Comparison of ENCODE assay signal across 8 cellular contexts in genomic region chr4:85778809-85779124, GRCh38.
DNase-seq lines count a peak whose midpoint lies in the region; ATAC-seq and TF ChIP-seq lines count a peak whose summit lies in the region.

No MANE protein-coding gene starts in this region.

- POLR2A ChIA-PET in activated CD4-positive, alpha-beta memory T cell treated with anti-CD3 and anti-CD28 coated beads, Interleukin-2, amount 10 ng/mL, durations not matched to agents 7 days and 5 days (lab: Charles Lee), result no interaction called here

- H2BK12ac ChIP-seq in neuronal stem cell (ENCODE audit: low read length), result no peak overlapping the region

- H3K4me3 Mint-ChIP-seq in brain, result peak overlapping the region in 3 of 5 experiments; percentile 66 to 94 (median 77)
- H3K4me3 Mint-ChIP-seq in activated CD4-positive, alpha-beta memory T cell treated with anti-CD3 and anti-CD28 coated beads, Interleukin-2, amount 10 ng/mL, durations not matched to agents 7 days and 5 days, result no peak overlapping the region

- no peaks in the 10 kb centered on the region for H3K79me1 ChIP-seq in neuronal stem cell (ENCODE audit: low read depth, low read length)

- no peak overlapping the region for H3K27ac ChIP-seq in neuronal stem cell (replicated peaks; ENCODE audit: low read length)

- H3K36me3 ChIP-seq in neuronal stem cell (replicated peaks in 1 of 2; ENCODE audit: control insufficient read depth in 2 of 2, insufficient read depth in 2 of 2, low read length in 2 of 2), result no peaks in the 10 kb centered on the region

- H3K36me3 Mint-ChIP-seq in brain, result no peaks in the 10 kb centered on the region
- H3K36me3 Mint-ChIP-seq in activated CD4-positive, alpha-beta memory T cell treated with anti-CD3 and anti-CD28 coated beads, Interleukin-2, amount 10 ng/mL, durations not matched to agents 7 days and 5 days (ENCODE audit: low read depth), result no peaks in the 10 kb centered on the region

- no peak overlapping the region for H3K14ac ChIP-seq in neuronal stem cell (ENCODE audit: low read length)

- no peak overlapping the region for H3K18ac ChIP-seq in neuronal stem cell (ENCODE audit: low read length)

- WGBS in neuronal stem cell (ENCODE audit: extremely low coverage in 2 of 2, insufficient read length in 2 of 2, insufficient replicate concordance in 1 of 2), 2 donors, result no CpG with 5 or more reads among the region's 3 CpGs

- H2AFZ ChIP-seq in neuronal stem cell (ENCODE audit: low read length), result peak overlapping the region; percentile 71

- H3K9me3 ChIP-seq in neuronal stem cell (replicated peaks in 1 of 2; ENCODE audit: control insufficient read depth in 2 of 2, insufficient read depth in 1 of 2, low read depth in 1 of 2, low read length in 2 of 2), result no peaks in the 10 kb centered on the region

- no peak overlapping the region for H4K8ac ChIP-seq in neuronal stem cell (ENCODE audit: low read depth, low read length)

- H3K23ac ChIP-seq in neuronal stem cell (ENCODE audit: low read depth, low read length, poor library complexity), result no peak overlapping the region

- H3K4me2 ChIP-seq in neuronal stem cell (ENCODE audit: insufficient read depth, low read length, poor library complexity, severe bottlenecking), result no peak overlapping the region

- no peak overlapping the region for H2AK5ac ChIP-seq in neuronal stem cell (ENCODE audit: low read depth, low read length)

- no peaks in the 10 kb centered on the region for H3K27me3 ChIP-seq in neuronal stem cell (ENCODE audit: control insufficient read depth in 3 of 3, insufficient read depth in 3 of 3, low read depth in 1 of 3, low read length in 3 of 3)

- no peaks in the 10 kb centered on the region for H3K27me3 Mint-ChIP-seq in brain
- no peaks in the 10 kb centered on the region for H3K27me3 Mint-ChIP-seq in activated CD4-positive, alpha-beta memory T cell treated with anti-CD3 and anti-CD28 coated beads, Interleukin-2, amount 10 ng/mL, durations not matched to agents 7 days and 5 days

- peak; percentile 85 for ATAC-seq in GM18867 (IDR thresholded peaks at IDR 0.05; ENCODE audit: unreplicated experiment)
- peak; percentile 61 for ATAC-seq in HG02981 (IDR thresholded peaks at IDR 0.05; ENCODE audit: unreplicated experiment)

- no peak for TF ChIP-seq CTCF in brain (conservative IDR thresholded peaks at IDR 0.05)

- H4K91ac ChIP-seq in neuronal stem cell (ENCODE audit: low read depth, low read length, poor library complexity), result no peak overlapping the region

- H3K27ac Mint-ChIP-seq in brain, result peak overlapping the region in 3 of 5 experiments; percentile 4 to 92 (median 90)
- H3K27ac Mint-ChIP-seq in activated CD4-positive, alpha-beta memory T cell treated with anti-CD3 and anti-CD28 coated beads, Interleukin-2, amount 10 ng/mL, durations not matched to agents 7 days and 5 days, result no peak overlapping the region

- no peaks in the 10 kb centered on the region for H3K9me3 Mint-ChIP-seq in brain
- no peaks in the 10 kb centered on the region for H3K9me3 Mint-ChIP-seq in activated CD4-positive, alpha-beta memory T cell treated with anti-CD3 and anti-CD28 coated beads, Interleukin-2, amount 10 ng/mL, durations not matched to agents 7 days and 5 days

- peaks cover 45% of the 10 kb centered on the region for H3K4me1 Mint-ChIP-seq in brain
- H3K4me1 Mint-ChIP-seq in activated CD4-positive, alpha-beta memory T cell treated with anti-CD3 and anti-CD28 coated beads, Interleukin-2, amount 10 ng/mL, durations not matched to agents 7 days and 5 days, result no peaks in the 10 kb centered on the region

- H3K4me1 ChIP-seq in neuronal stem cell (ENCODE audit: control insufficient read depth in 2 of 2, insufficient read depth in 1 of 2, low read depth in 1 of 2, low read length in 2 of 2), result peaks cover 0 to 2% of the 10 kb centered on the region in 2 donors

- H3K4ac ChIP-seq in neuronal stem cell (ENCODE audit: low read length), result no peak overlapping the region

- DNase-seq in neuronal stem cell (ENCODE audit: low spot score), result no peak
- no peak for DNase-seq in retina
- no peak for DNase-seq in DMS 273 treated with DMSO at 0.1 percent for 48 hours (lab: John Stamatoyannopoulos, UW)
- no peak for DNase-seq in activated CD4-positive, alpha-beta memory T cell treated with anti-CD3 and anti-CD28 coated beads, Interleukin-2, amount 10 ng/mL, durations not matched to agents 7 days and 5 days
- no peak for DNase-seq in COLO668 (lab: John Stamatoyannopoulos, UW; ENCODE audit: unreplicated experiment)

- no peak overlapping the region for H3K9ac ChIP-seq in neuronal stem cell (ENCODE audit: low read depth, low read length, poor library complexity)

- CTCF ChIA-PET in activated CD4-positive, alpha-beta memory T cell treated with anti-CD3 and anti-CD28 coated beads, Interleukin-2, amount 10 ng/mL, durations not matched to agents 7 days and 5 days (lab: Charles Lee), result no interaction called here

- H2BK120ac ChIP-seq in neuronal stem cell (ENCODE audit: low read depth, low read length), result no peak overlapping the region

- no peak overlapping the region for H2BK15ac ChIP-seq in neuronal stem cell (ENCODE audit: low read length)

- H3K4me3 ChIP-seq in neuronal stem cell (ENCODE audit: low read length in 2 of 2), result no peak overlapping the region

- H2BK5ac ChIP-seq in neuronal stem cell (ENCODE audit: low read length), result no peak overlapping the region
